In genomic region chr1:235077571-235078479, GRCh38 we compare ENCODE assay signal across 1 cellular context.
A peak's percentile ranks its signal among the peaks of the same experiment; 100 is the strongest.
TF ChIP-seq lines count a peak whose summit lies in the region.

No MANE protein-coding gene starts in this region.

TF ChIP-seq in K562, 482 proteins besides CTCF, POLR2A, EP300 and RAD21 (continued from another document):
- TF ChIP-seq NCOA4 (IDR thresholded peaks at IDR 0.05; ENCODE audit: partially characterized antibody) (peak; percentile 92), LARP7 (IDR thresholded peaks at IDR 0.05) (peak; percentile 96), PHTF2 (CRISPR knock-in tag; IDR thresholded peaks at IDR 0.05) (no peak), ADNP (tag; IDR thresholded peaks at IDR 0.05) (peak; percentile 88; the same call in 1 of the 2 replicates), PHB2 (IDR thresholded peaks at IDR 0.05; ENCODE audit: low read depth) (peak; percentile 62), ZBTB12 (CRISPR knock-in tag; IDR thresholded peaks at IDR 0.05) (no peak), SFPQ (IDR thresholded peaks at IDR 0.05; ENCODE audit: low read depth, low read length) (no peak), ZNF121 (CRISPR knock-in tag; conservative IDR thresholded peaks at IDR 0.05) (no peak), PPARD (CRISPR knock-in tag; IDR thresholded peaks at IDR 0.05) (no peak), HNRNPUL1 (IDR thresholded peaks at IDR 0.05; ENCODE audit: low read length) (no peak), MTA3 (IDR thresholded peaks at IDR 0.05; ENCODE audit: borderline replicate concordance) (no peak), PHF21A (IDR thresholded peaks at IDR 0.05; ENCODE audit: borderline replicate concordance, low read depth) (no peak)
- TF ChIP-seq, protein P1, sequence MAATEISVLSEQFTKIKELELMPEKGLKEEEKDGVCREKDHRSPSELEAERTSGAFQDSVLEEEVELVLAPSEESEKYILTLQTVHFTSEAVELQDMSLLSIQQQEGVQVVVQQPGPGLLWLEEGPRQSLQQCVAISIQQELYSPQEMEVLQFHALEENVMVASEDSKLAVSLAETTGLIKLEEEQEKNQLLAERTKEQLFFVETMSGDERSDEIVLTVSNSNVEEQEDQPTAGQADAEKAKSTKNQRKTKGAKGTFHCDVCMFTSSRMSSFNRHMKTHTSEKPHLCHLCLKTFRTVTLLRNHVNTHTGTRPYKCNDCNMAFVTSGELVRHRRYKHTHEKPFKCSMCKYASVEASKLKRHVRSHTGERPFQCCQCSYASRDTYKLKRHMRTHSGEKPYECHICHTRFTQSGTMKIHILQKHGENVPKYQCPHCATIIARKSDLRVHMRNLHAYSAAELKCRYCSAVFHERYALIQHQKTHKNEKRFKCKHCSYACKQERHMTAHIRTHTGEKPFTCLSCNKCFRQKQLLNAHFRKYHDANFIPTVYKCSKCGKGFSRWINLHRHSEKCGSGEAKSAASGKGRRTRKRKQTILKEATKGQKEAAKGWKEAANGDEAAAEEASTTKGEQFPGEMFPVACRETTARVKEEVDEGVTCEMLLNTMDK (IDR thresholded peaks at IDR 0.05; ENCODE audit: borderline replicate concordance, insufficient read depth, low read depth, low read length, poor library complexity, severe bottlenecking), result no peak
- TF ChIP-seq, protein P2, sequence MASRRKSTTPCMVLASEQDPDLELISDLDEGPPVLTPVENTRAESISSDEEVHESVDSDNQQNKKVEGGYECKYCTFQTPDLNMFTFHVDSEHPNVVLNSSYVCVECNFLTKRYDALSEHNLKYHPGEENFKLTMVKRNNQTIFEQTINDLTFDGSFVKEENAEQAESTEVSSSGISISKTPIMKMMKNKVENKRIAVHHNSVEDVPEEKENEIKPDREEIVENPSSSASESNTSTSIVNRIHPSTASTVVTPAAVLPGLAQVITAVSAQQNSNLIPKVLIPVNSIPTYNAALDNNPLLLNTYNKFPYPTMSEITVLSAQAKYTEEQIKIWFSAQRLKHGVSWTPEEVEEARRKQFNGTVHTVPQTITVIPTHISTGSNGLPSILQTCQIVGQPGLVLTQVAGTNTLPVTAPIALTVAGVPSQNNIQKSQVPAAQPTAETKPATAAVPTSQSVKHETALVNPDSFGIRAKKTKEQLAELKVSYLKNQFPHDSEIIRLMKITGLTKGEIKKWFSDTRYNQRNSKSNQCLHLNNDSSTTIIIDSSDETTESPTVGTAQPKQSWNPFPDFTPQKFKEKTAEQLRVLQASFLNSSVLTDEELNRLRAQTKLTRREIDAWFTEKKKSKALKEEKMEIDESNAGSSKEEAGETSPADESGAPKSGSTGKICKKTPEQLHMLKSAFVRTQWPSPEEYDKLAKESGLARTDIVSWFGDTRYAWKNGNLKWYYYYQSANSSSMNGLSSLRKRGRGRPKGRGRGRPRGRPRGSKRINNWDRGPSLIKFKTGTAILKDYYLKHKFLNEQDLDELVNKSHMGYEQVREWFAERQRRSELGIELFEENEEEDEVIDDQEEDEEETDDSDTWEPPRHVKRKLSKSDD (conservative IDR thresholded peaks at IDR 0.05; ENCODE audit: low read length), result no peak
- TF ChIP-seq, protein P3, sequence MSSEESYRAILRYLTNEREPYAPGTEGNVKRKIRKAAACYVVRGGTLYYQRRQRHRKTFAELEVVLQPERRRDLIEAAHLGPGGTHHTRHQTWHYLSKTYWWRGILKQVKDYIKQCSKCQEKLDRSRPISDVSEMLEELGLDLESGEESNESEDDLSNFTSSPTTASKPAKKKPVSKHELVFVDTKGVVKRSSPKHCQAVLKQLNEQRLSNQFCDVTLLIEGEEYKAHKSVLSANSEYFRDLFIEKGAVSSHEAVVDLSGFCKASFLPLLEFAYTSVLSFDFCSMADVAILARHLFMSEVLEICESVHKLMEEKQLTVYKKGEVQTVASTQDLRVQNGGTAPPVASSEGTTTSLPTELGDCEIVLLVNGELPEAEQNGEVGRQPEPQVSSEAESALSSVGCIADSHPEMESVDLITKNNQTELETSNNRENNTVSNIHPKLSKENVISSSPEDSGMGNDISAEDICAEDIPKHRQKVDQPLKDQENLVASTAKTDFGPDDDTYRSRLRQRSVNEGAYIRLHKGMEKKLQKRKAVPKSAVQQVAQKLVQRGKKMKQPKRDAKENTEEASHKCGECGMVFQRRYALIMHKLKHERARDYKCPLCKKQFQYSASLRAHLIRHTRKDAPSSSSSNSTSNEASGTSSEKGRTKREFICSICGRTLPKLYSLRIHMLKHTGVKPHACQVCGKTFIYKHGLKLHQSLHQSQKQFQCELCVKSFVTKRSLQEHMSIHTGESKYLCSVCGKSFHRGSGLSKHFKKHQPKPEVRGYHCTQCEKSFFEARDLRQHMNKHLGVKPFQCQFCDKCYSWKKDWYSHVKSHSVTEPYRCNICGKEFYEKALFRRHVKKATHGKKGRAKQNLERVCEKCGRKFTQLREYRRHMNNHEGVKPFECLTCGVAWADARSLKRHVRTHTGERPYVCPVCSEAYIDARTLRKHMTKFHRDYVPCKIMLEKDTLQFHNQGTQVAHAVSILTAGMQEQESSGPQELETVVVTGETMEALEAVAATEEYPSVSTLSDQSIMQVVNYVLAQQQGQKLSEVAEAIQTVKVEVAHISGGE (CRISPR knock-in tag; IDR thresholded peaks at IDR 0.05), result no peak
